In the genomic region with DNA sequence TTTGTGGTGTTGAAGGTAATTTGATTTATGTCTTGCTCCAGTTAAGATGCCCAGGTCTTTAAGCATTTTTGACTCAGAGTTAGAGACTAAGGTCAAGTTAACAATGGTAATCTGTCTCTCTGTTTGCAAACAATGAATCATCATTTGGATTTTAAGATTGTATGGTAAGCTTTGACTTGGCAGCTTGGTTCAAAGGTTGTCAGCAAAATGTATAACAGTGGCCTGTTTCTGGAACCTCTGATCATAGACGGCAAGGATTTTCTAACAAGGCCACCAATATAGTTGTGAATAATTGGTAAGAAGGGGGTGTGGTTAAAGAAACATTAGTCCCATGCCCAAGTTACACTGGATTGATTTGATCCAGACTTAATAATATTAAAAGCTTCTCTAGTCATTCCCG, we compare ENCODE assay signal across 1 cellular context.
TF ChIP-seq lines count a peak whose summit lies in the region.

No MANE protein-coding gene starts in this region.

TF ChIP-seq in HepG2, 621 proteins besides CTCF, POLR2A, EP300 and RAD21 (continued from another document and continues in another):
- TF ChIP-seq, protein P1, sequence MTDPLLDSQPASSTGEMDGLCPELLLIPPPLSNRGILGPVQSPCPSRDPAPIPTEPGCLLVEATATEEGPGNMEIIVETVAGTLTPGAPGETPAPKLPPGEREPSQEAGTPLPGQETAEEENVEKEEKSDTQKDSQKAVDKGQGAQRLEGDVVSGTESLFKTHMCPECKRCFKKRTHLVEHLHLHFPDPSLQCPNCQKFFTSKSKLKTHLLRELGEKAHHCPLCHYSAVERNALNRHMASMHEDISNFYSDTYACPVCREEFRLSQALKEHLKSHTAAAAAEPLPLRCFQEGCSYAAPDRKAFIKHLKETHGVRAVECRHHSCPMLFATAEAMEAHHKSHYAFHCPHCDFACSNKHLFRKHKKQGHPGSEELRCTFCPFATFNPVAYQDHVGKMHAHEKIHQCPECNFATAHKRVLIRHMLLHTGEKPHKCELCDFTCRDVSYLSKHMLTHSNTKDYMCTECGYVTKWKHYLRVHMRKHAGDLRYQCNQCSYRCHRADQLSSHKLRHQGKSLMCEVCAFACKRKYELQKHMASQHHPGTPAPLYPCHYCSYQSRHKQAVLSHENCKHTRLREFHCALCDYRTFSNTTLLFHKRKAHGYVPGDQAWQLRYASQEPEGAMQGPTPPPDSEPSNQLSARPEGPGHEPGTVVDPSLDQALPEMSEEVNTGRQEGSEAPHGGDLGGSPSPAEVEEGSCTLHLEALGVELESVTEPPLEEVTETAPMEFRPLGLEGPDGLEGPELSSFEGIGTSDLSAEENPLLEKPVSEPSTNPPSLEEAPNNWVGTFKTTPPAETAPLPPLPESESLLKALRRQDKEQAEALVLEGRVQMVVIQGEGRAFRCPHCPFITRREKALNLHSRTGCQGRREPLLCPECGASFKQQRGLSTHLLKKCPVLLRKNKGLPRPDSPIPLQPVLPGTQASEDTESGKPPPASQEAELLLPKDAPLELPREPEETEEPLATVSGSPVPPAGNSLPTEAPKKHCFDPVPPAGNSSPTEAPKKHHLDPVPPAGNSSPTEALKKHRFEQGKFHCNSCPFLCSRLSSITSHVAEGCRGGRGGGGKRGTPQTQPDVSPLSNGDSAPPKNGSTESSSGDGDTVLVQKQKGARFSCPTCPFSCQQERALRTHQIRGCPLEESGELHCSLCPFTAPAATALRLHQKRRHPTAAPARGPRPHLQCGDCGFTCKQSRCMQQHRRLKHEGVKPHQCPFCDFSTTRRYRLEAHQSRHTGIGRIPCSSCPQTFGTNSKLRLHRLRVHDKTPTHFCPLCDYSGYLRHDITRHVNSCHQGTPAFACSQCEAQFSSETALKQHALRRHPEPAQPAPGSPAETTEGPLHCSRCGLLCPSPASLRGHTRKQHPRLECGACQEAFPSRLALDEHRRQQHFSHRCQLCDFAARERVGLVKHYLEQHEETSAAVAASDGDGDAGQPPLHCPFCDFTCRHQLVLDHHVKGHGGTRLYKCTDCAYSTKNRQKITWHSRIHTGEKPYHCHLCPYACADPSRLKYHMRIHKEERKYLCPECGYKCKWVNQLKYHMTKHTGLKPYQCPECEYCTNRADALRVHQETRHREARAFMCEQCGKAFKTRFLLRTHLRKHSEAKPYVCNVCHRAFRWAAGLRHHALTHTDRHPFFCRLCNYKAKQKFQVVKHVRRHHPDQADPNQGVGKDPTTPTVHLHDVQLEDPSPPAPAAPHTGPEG (CRISPR knock-in tag; IDR thresholded peaks at IDR 0.05), result no peak
- TF ChIP-seq NR2F6 (IDR thresholded peaks at IDR 0.05) (peak; percentile 75), NR2F6 (CRISPR knock-in tag; IDR thresholded peaks at IDR 0.05) (peak; percentile 71), FOXA3 (CRISPR knock-in tag; IDR thresholded peaks at IDR 0.05) (peak; percentile 87), ZNF792 (CRISPR knock-in tag; IDR thresholded peaks at IDR 0.05) (peak; percentile 19; the same call in 1 of the 2 replicates), SUZ12 (IDR thresholded peaks at IDR 0.05; ENCODE audit: low read depth, low read length) (no peak), MED13 (CRISPR knock-in tag; IDR thresholded peaks at IDR 0.05) (peak; percentile 57; the same call in 1 of the 2 replicates), ZNF30 (CRISPR knock-in tag; IDR thresholded peaks at IDR 0.05) (no peak), FOXJ3 (CRISPR knock-in tag; IDR thresholded peaks at IDR 0.05; ENCODE audit: borderline replicate concordance) (peak; percentile 68; the same call in 1 of the 2 replicates), SOX13 (IDR thresholded peaks at IDR 0.05) (peak; percentile 84), SOX13 (CRISPR knock-in tag; conservative IDR thresholded peaks at IDR 0.05 in 1 of 2, IDR thresholded peaks at IDR 0.05 in 1 of 2) (peak in 1 of 2 experiments; percentile 97; a peak in 2 of 4 replicates), BCL6 (CRISPR knock-in tag; IDR thresholded peaks at IDR 0.05) (peak; percentile 44; the same call in 1 of the 2 replicates), IRF2 (CRISPR knock-in tag; IDR thresholded peaks at IDR 0.05) (peak; percentile 55; the same call in 1 of the 2 replicates), TARDBP (CRISPR knock-in tag; IDR thresholded peaks at IDR 0.05) (0 out of 2 replicates have a peak, but pooled peaks have one; percentile 27), PPARG (CRISPR knock-in tag; conservative IDR thresholded peaks at IDR 0.05) (0 out of 2 replicates have a peak, but pooled peaks have one; percentile 36), LCORL (IDR thresholded peaks at IDR 0.05) (no peak), LCORL (CRISPR knock-in tag; IDR thresholded peaks at IDR 0.05) (peak; percentile 38; the same call in 1 of the 2 replicates), JUND (CRISPR knock-in tag; IDR thresholded peaks at IDR 0.05) (peak; percentile 89), MED1 (CRISPR knock-in tag; IDR thresholded peaks at IDR 0.05) (peak; percentile 80), CHD4 (IDR thresholded peaks at IDR 0.05; ENCODE audit: borderline replicate concordance, low read length) (no peak), ZNF543 (CRISPR knock-in tag; IDR thresholded peaks at IDR 0.05) (no peak), GFI1 (CRISPR knock-in tag; IDR thresholded peaks at IDR 0.05; ENCODE audit: borderline replicate concordance) (peak; percentile 89), DPF2 (CRISPR knock-in tag; IDR thresholded peaks at IDR 0.05; ENCODE audit: borderline replicate concordance, low read depth) (peak; percentile 82), JUN (CRISPR knock-in tag; IDR thresholded peaks at IDR 0.05) (peak; percentile 76; the same call in 1 of the 2 replicates), RXRB (CRISPR knock-in tag; IDR thresholded peaks at IDR 0.05; ENCODE audit: borderline replicate concordance) (peak; percentile 82), PHB2 (IDR thresholded peaks at IDR 0.05; ENCODE audit: partially characterized antibody) (no peak), FOSL1 (CRISPR knock-in tag; IDR thresholded peaks at IDR 0.05; ENCODE audit: borderline replicate concordance) (peak; percentile 94; the same call in 1 of the 2 replicates), HMG20A (CRISPR knock-in tag; IDR thresholded peaks at IDR 0.05; ENCODE audit: borderline replicate concordance) (peak; percentile 96), SOX6 (IDR thresholded peaks at IDR 0.05) (no peak), SOX6 (CRISPR knock-in tag; IDR thresholded peaks at IDR 0.05) (peak; percentile 93), HDAC1 (CRISPR knock-in tag; IDR thresholded peaks at IDR 0.05) (peak; percentile 72), NR1H2 (CRISPR knock-in tag; IDR thresholded peaks at IDR 0.05; ENCODE audit: borderline replicate concordance, low read depth) (no peak), GATA4 (IDR thresholded peaks at IDR 0.05; ENCODE audit: borderline replicate concordance, low read depth) (0 out of 2 replicates have a peak, but pooled peaks have one; percentile 31), RARA (CRISPR knock-in tag; IDR thresholded peaks at IDR 0.05) (peak; percentile 68), ZNF331 (CRISPR knock-in tag; IDR thresholded peaks at IDR 0.05) (peak; percentile 26; the same call in 1 of the 2 replicates), FOXO1 (CRISPR knock-in tag; IDR thresholded peaks at IDR 0.05) (peak; percentile 17; the same call in 1 of the 2 replicates), MAFF (IDR thresholded peaks at IDR 0.05; ENCODE audit: low read depth, low read length) (peak; percentile 78), SALL1 (CRISPR knock-in tag; IDR thresholded peaks at IDR 0.05) (peak; percentile 63; the same call in 1 of the 2 replicates)
- TF ChIP-seq, protein P2, sequence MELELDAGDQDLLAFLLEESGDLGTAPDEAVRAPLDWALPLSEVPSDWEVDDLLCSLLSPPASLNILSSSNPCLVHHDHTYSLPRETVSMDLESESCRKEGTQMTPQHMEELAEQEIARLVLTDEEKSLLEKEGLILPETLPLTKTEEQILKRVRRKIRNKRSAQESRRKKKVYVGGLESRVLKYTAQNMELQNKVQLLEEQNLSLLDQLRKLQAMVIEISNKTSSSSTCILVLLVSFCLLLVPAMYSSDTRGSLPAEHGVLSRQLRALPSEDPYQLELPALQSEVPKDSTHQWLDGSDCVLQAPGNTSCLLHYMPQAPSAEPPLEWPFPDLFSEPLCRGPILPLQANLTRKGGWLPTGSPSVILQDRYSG (CRISPR knock-in tag; IDR thresholded peaks at IDR 0.05), result no peak
- TF ChIP-seq, protein P3, sequence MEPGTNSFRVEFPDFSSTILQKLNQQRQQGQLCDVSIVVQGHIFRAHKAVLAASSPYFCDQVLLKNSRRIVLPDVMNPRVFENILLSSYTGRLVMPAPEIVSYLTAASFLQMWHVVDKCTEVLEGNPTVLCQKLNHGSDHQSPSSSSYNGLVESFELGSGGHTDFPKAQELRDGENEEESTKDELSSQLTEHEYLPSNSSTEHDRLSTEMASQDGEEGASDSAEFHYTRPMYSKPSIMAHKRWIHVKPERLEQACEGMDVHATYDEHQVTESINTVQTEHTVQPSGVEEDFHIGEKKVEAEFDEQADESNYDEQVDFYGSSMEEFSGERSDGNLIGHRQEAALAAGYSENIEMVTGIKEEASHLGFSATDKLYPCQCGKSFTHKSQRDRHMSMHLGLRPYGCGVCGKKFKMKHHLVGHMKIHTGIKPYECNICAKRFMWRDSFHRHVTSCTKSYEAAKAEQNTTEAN (CRISPR knock-in tag; conservative IDR thresholded peaks at IDR 0.05), result no peak
- TF ChIP-seq, protein P4, sequence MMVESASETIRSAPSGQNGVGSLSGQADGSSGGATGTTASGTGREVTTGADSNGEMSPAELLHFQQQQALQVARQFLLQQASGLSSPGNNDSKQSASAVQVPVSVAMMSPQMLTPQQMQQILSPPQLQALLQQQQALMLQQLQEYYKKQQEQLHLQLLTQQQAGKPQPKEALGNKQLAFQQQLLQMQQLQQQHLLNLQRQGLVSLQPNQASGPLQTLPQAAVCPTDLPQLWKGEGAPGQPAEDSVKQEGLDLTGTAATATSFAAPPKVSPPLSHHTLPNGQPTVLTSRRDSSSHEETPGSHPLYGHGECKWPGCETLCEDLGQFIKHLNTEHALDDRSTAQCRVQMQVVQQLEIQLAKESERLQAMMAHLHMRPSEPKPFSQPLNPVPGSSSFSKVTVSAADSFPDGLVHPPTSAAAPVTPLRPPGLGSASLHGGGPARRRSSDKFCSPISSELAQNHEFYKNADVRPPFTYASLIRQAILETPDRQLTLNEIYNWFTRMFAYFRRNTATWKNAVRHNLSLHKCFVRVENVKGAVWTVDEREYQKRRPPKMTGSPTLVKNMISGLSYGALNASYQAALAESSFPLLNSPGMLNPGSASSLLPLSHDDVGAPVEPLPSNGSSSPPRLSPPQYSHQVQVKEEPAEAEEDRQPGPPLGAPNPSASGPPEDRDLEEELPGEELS (CRISPR knock-in tag; IDR thresholded peaks at IDR 0.05), result peak; percentile 73
- TF ChIP-seq, protein P5, sequence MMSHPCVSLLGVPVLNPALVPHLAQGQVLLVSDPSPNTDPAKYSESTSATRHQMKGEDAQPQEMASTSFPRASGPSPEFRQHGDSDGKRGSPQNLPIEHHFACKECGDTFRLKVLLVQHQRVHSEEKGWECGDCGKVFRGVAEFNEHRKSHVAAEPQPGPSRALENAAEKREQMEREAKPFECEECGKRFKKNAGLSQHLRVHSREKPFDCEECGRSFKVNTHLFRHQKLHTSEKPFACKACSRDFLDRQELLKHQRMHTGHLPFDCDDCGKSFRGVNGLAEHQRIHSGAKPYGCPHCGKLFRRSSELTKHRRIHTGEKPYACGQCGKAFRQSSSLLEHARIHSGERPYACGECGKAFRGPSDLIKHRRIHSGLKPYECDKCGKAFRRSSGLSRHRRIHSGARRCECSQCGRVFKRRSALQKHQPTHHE (CRISPR knock-in tag; IDR thresholded peaks at IDR 0.05; ENCODE audit: borderline replicate concordance), result no peak
- TF ChIP-seq, protein P6, sequence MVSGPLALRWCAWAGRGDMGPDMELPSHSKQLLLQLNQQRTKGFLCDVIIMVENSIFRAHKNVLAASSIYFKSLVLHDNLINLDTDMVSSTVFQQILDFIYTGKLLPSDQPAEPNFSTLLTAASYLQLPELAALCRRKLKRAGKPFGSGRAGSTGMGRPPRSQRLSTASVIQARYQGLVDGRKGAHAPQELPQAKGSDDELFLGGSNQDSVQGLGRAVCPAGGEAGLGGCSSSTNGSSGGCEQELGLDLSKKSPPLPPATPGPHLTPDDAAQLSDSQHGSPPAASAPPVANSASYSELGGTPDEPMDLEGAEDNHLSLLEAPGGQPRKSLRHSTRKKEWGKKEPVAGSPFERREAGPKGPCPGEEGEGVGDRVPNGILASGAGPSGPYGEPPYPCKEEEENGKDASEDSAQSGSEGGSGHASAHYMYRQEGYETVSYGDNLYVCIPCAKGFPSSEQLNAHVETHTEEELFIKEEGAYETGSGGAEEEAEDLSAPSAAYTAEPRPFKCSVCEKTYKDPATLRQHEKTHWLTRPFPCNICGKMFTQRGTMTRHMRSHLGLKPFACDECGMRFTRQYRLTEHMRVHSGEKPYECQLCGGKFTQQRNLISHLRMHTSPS (CRISPR knock-in tag; IDR thresholded peaks at IDR 0.05; ENCODE audit: low read depth), result no peak
- TF ChIP-seq, protein P7, sequence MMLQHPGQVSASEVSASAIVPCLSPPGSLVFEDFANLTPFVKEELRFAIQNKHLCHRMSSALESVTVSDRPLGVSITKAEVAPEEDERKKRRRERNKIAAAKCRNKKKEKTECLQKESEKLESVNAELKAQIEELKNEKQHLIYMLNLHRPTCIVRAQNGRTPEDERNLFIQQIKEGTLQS (CRISPR knock-in tag; IDR thresholded peaks at IDR 0.05), result peak; percentile 91
- TF ChIP-seq, protein P8, sequence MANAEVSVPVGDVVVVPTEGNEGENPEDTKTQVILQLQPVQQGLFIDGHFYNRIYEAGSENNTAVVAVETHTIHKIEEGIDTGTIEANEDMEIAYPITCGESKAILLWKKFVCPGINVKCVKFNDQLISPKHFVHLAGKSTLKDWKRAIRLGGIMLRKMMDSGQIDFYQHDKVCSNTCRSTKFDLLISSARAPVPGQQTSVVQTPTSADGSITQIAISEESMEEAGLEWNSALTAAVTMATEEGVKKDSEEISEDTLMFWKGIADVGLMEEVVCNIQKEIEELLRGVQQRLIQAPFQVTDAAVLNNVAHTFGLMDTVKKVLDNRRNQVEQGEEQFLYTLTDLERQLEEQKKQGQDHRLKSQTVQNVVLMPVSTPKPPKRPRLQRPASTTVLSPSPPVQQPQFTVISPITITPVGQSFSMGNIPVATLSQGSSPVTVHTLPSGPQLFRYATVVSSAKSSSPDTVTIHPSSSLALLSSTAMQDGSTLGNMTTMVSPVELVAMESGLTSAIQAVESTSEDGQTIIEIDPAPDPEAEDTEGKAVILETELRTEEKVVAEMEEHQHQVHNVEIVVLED (CRISPR knock-in tag; IDR thresholded peaks at IDR 0.05; ENCODE audit: borderline replicate concordance), result no peak
